Comparison of ENCODE assay signal across 8 cellular contexts in genomic region chr12:112937741-112938719, GRCh38. TPM values are rescaled to one million over a fixed set of nuclear protein-coding genes. Genes with fewer than 3 reads are reported as not detected.
A peak's percentile ranks its signal among the peaks of the same experiment; 100 is the strongest.
DNase-seq lines count a peak whose midpoint lies in the region; ATAC-seq and TF ChIP-seq lines count a peak whose summit lies in the region.

A gene with protein sequence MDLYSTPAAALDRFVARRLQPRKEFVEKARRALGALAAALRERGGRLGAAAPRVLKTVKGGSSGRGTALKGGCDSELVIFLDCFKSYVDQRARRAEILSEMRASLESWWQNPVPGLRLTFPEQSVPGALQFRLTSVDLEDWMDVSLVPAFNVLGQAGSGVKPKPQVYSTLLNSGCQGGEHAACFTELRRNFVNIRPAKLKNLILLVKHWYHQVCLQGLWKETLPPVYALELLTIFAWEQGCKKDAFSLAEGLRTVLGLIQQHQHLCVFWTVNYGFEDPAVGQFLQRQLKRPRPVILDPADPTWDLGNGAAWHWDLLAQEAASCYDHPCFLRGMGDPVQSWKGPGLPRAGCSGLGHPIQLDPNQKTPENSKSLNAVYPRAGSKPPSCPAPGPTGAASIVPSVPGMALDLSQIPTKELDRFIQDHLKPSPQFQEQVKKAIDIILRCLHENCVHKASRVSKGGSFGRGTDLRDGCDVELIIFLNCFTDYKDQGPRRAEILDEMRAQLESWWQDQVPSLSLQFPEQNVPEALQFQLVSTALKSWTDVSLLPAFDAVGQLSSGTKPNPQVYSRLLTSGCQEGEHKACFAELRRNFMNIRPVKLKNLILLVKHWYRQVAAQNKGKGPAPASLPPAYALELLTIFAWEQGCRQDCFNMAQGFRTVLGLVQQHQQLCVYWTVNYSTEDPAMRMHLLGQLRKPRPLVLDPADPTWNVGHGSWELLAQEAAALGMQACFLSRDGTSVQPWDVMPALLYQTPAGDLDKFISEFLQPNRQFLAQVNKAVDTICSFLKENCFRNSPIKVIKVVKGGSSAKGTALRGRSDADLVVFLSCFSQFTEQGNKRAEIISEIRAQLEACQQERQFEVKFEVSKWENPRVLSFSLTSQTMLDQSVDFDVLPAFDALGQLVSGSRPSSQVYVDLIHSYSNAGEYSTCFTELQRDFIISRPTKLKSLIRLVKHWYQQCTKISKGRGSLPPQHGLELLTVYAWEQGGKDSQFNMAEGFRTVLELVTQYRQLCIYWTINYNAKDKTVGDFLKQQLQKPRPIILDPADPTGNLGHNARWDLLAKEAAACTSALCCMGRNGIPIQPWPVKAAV (plus strand): TSS chr12:112938474. CDS start chr12:112938531, 57 bp downstream.

- peak within 1 kb of the TSS; percentile 66 for H3K27ac ChIP-seq in OCI-LY7 (ENCODE audit: low read depth, low read length, poor library complexity, severe bottlenecking)
- peak within 1 kb of the TSS; percentile 28 for H3K27ac ChIP-seq in fibroblast of lung (ENCODE audit: insufficient read depth, low read length)
- H3K27ac ChIP-seq in naive thymus-derived CD4-positive, alpha-beta T cell (ENCODE audit: low read depth, low read length), result peak within 1 kb of the TSS; percentile 82

- H3K79me2 ChIP-seq in OCI-LY7 (ENCODE audit: insufficient read depth, low read depth, low read length) (no peaks in the 10 kb centered on the region), fibroblast of lung (ENCODE audit: control insufficient read depth, insufficient read depth, low read length) (no peaks in the 10 kb centered on the region)

- H3K4me3 ChIP-seq in OCI-LY7 (ENCODE audit: low read depth, low read length, poor library complexity, severe bottlenecking) (peak within 1 kb of the TSS; percentile 71), fibroblast of lung (replicated peaks in 1 of 4; ENCODE audit: control extremely low read depth in 1 of 4, insufficient read depth in 1 of 4, low read depth in 3 of 4, low read length in 4 of 4) (peak within 1 kb of the TSS; percentile 77 to 86 (median 80))
- H3K4me3 ChIP-seq in naive thymus-derived CD4-positive, alpha-beta T cell (ENCODE audit: low read length), result peak within 1 kb of the TSS; percentile 78

- H3K36me3 Mint-ChIP-seq in naive thymus-derived CD4-positive, alpha-beta T cell, result peaks cover 0 to 35% (median 4%) of the 10 kb centered on the region in 5 donors
- no peaks in the 10 kb centered on the region for H3K36me3 Mint-ChIP-seq in stimulated activated memory B cell treated with anti-CD40 and anti-IgM and Interleukin-4, amounts not matched to agents 10 μg/mL and 1 μg/mL and 100 μg/mL, for 72 hours

- no peaks in the 10 kb centered on the region for H3K36me3 ChIP-seq in OCI-LY7 (ENCODE audit: insufficient read depth, low read length)
- H3K36me3 ChIP-seq in fibroblast of lung (ENCODE audit: control insufficient read depth, insufficient read depth, low read length), result no peaks in the 10 kb centered on the region
- no peaks in the 10 kb centered on the region for H3K36me3 ChIP-seq in naive thymus-derived CD4-positive, alpha-beta T cell (ENCODE audit: control insufficient read depth in 2 of 3, insufficient read depth in 3 of 3, low read length in 3 of 3)

- H3K9me3 Mint-ChIP-seq in naive thymus-derived CD4-positive, alpha-beta T cell, result peaks cover 0 to 5% (median 0%) of the 10 kb centered on the region in 11 donors
- H3K9me3 Mint-ChIP-seq in stimulated activated memory B cell treated with anti-CD40 and anti-IgM and Interleukin-4, amounts not matched to agents 10 μg/mL and 1 μg/mL and 100 μg/mL, for 72 hours, result no peaks in the 10 kb centered on the region

- BruUV-seq in OCI-LY7 (replicated peaks; lab: Mats Ljungman, UMichigan), result no TSS peak

- no peak for TF ChIP-seq CTCF in OCI-LY7 (conservative IDR thresholded peaks at IDR 0.05; ENCODE audit: low read length)
- no peak for TF ChIP-seq CTCF in fibroblast of lung (conservative IDR thresholded peaks at IDR 0.05 in 1 of 2, IDR thresholded peaks at IDR 0.05 in 1 of 2; ENCODE audit: low read depth in 1 of 2, low read length in 2 of 2)

- DNase-seq in EL, result peak; percentile 98
- DNase-seq in OCI-LY7 (ENCODE audit: low spot score), result peak; percentile 49
- DNase-seq in activated T-helper 1 cell treated with Interleukin-2 at 50 U/mL for 16 hours (ENCODE audit: low read depth), result peak; percentile 41
- peak; percentile 64 to 78 for DNase-seq in fibroblast of lung (ENCODE audit: low read depth in 2 of 2)
- peak; percentile 31 to 79 (median 50) for DNase-seq in naive thymus-derived CD4-positive, alpha-beta T cell

- intact Hi-C loops in OCI-LY7 (cut with micrococcal nuclease; ENCODE audit: unreplicated experiment), result loop anchor here (2.0 kb wide), 1 partner anchor 31 kb away; the partner anchor contains the start of gene OAS1
- intact Hi-C loops in naive thymus-derived CD4-positive, alpha-beta T cell (cut with micrococcal nuclease), result loop anchor here (1.0 to 5.0 kb wide), 6 partner anchors 10 to 284 kb away; partner anchors contain the start of genes OAS2 (in 1 of the 2) and TPCN1 (in 1 of the 2)

- H3K27me3 ChIP-seq in fibroblast of lung (ENCODE audit: control insufficient read depth, insufficient read depth, low read length), result no peaks in the 10 kb centered on the region
- no peaks in the 10 kb centered on the region for H3K27me3 ChIP-seq in naive thymus-derived CD4-positive, alpha-beta T cell (ENCODE audit: control insufficient read depth in 2 of 2, insufficient read depth in 2 of 2, low read length in 2 of 2)

- H3K9ac ChIP-seq in fibroblast of lung (ENCODE audit: insufficient read depth, low read length), result peak within 1 kb of the TSS; percentile 74

- H4K20me1 ChIP-seq in OCI-LY7 (ENCODE audit: insufficient read depth, low read length), result no peaks in the 10 kb centered on the region
- no peaks in the 10 kb centered on the region for H4K20me1 ChIP-seq in fibroblast of lung (ENCODE audit: control insufficient read depth, extremely low read depth, insufficient read depth, low read length)

- H3K27ac Mint-ChIP-seq in naive thymus-derived CD4-positive, alpha-beta T cell, result peak within 1 kb of the TSS; percentile 90 to 97 (median 95)
- peak within 1 kb of the TSS; percentile 71 for H3K27ac Mint-ChIP-seq in stimulated activated memory B cell treated with anti-CD40 and anti-IgM and Interleukin-4, amounts not matched to agents 10 μg/mL and 1 μg/mL and 100 μg/mL, for 72 hours

- no peaks in the 10 kb centered on the region for H3K9me2 ChIP-seq in OCI-LY7 (ENCODE audit: insufficient read depth, low read length)

- H2AFZ ChIP-seq in OCI-LY7 (ENCODE audit: low read length) (peak within 1 kb of the TSS; percentile 92), fibroblast of lung (ENCODE audit: low read length) (peak within 1 kb of the TSS; percentile 99)

- H3K4me2 ChIP-seq in OCI-LY7 (ENCODE audit: low read length) (peak within 1 kb of the TSS; percentile 89), fibroblast of lung (ENCODE audit: extremely low read depth, insufficient read depth, low read length) (peak within 1 kb of the TSS; percentile 99)

- H3K4me3 Mint-ChIP-seq in naive thymus-derived CD4-positive, alpha-beta T cell, result peak within 1 kb of the TSS; percentile 85 to 100 (median 93)
- peak within 1 kb of the TSS; percentile 78 for H3K4me3 Mint-ChIP-seq in stimulated activated memory B cell treated with anti-CD40 and anti-IgM and Interleukin-4, amounts not matched to agents 10 μg/mL and 1 μg/mL and 100 μg/mL, for 72 hours

- CTCF ChIA-PET in OCI-LY7 (lab: Charles Lee; ENCODE audit: unreplicated experiment), result interaction anchor here (0.6 kb wide), 1 partner anchor 444 kb away, joined by 5 read pairs; no protein-coding TSS in a partner anchor
- CTCF ChIA-PET in naive thymus-derived CD4-positive, alpha-beta T cell (lab: Charles Lee), result interaction anchor here (1.1 kb wide), 1 partner anchor 40 kb away, joined by 3 read pairs; the partner anchor contains the start of gene OAS2

- H3K27me3 Mint-ChIP-seq in naive thymus-derived CD4-positive, alpha-beta T cell, result no peaks in the 10 kb centered on the region
- no peaks in the 10 kb centered on the region for H3K27me3 Mint-ChIP-seq in stimulated activated memory B cell treated with anti-CD40 and anti-IgM and Interleukin-4, amounts not matched to agents 10 μg/mL and 1 μg/mL and 100 μg/mL, for 72 hours

- no peaks in the 10 kb centered on the region for H3K9me3 ChIP-seq in OCI-LY7 (ENCODE audit: low read length)
- no peaks in the 10 kb centered on the region for H3K9me3 ChIP-seq in fibroblast of lung (ENCODE audit: control insufficient read depth, insufficient read depth, low read depth, low read length)
- no peaks in the 10 kb centered on the region for H3K9me3 ChIP-seq in naive thymus-derived CD4-positive, alpha-beta T cell (ENCODE audit: control insufficient read depth in 2 of 3, low read length in 3 of 3)

- peaks cover 22 to 61% (median 31%) of the 10 kb centered on the region in 7 donors for H3K4me1 Mint-ChIP-seq in naive thymus-derived CD4-positive, alpha-beta T cell
- peaks cover 18% of the 10 kb centered on the region for H3K4me1 Mint-ChIP-seq in stimulated activated memory B cell treated with anti-CD40 and anti-IgM and Interleukin-4, amounts not matched to agents 10 μg/mL and 1 μg/mL and 100 μg/mL, for 72 hours

- peak; percentile 37 for ATAC-seq in HG02798 (IDR thresholded peaks at IDR 0.05; ENCODE audit: poor library complexity, unreplicated experiment)
- ATAC-seq in naive thymus-derived CD4-positive, alpha-beta T cell, result peak; percentile 84
- peak; percentile 78 for ATAC-seq in stimulated activated memory B cell treated with anti-CD40 and anti-IgM and Interleukin-4, amounts not matched to agents 10 μg/mL and 1 μg/mL and 100 μg/mL, for 72 hours
- ATAC-seq in GM18511 (IDR thresholded peaks at IDR 0.05; ENCODE audit: unreplicated experiment), result no peak

- POLR2A ChIA-PET in OCI-LY7 (lab: Charles Lee), result interaction anchor here (0.9 kb wide), 1 partner anchor 30 kb away, joined by 4 read pairs; no protein-coding TSS in a partner anchor
- POLR2A ChIA-PET in naive thymus-derived CD4-positive, alpha-beta T cell (lab: Charles Lee), result interaction anchor here (0.6 to 1.8 kb wide), 3 partner anchors 31 to 1356 kb away, joined by 3 to 27 read pairs (median 13); partner anchors contain the start of genes OAS1 and OAS2

- H3K4me1 ChIP-seq in OCI-LY7 (ENCODE audit: insufficient read depth, low read length, poor library complexity, severe bottlenecking) (peaks cover 31% of the 10 kb centered on the region), fibroblast of lung (ENCODE audit: control insufficient read depth, extremely low read depth, insufficient read depth, low read length) (peaks cover 7% of the 10 kb centered on the region)
- peaks cover 18 to 19% of the 10 kb centered on the region in 2 donors for H3K4me1 ChIP-seq in naive thymus-derived CD4-positive, alpha-beta T cell (ENCODE audit: control insufficient read depth in 2 of 2, insufficient read depth in 2 of 2, low read length in 2 of 2)

RNA-seq across cellular contexts. Expression of the gene that starts here (rescaled TPM):
- 0.79 and 4.7 TPM in 2 replicates for total RNA-seq in OCI-LY7 (2014; rRNA removed; shearing (Covaris generic))
- total RNA-seq in OCI-LY7 (2022) (5.4 and 9.2 TPM in 2 replicates), fibroblast of lung (2.6 and 3.5 TPM in 2 replicates)
- 7.0 and 18.5 TPM in 2 replicates for polyA plus RNA-seq in fibroblast of lung
- polyA plus RNA-seq in fibroblast of lung (2012), result 5.4 and 10.4 TPM in 2 replicates
- polyA minus RNA-seq in fibroblast of lung (ENCODE audit: low replicate concordance), result 84.0 and 128 TPM in 2 replicates
- total RNA-seq in naive thymus-derived CD4-positive, alpha-beta T cell, result 100 to 1,000 TPM in 1 of 5 experiments, 10 to 100 TPM in 4; 17.8 to 264 (median 21.6) TPM
- 10 to 100 TPM; 14.8 to 20.7 TPM for polyA plus RNA-seq in naive thymus-derived CD4-positive, alpha-beta T cell

Comparison
In these comparisons a context has a peak if more than half of its experiments do, and no peak if none do; other contexts are left out.
1. DNase-seq: peak in every context shown above with its lines; median percentile 98 in EL; 71 in fibroblast of lung; 50 in naive thymus-derived CD4-positive, alpha-beta T cell; 49 in OCI-LY7; 41 in activated T-helper 1 cell treated with Interleukin-2 at 50 U/mL for 16 hours.
2. H3K27ac ChIP-seq: peak in every context shown above with its lines; median percentile 82 in naive thymus-derived CD4-positive, alpha-beta T cell; 66 in OCI-LY7; 28 in fibroblast of lung.